ENCODE assay signal across 20 cellular contexts in genomic region chr12:5487076-5487475, GRCh38. TPM values are rescaled to one million over a fixed set of nuclear protein-coding genes. Genes with fewer than 3 reads are reported as not detected.
"Had no signal": no experiment of that assay in that cellular context is flagged by ENCODE, and none has a peak within 500 bp of the region (broad histone marks: within the 10 kb centered on the region; RNA-seq: fewer than 3 reads in every experiment).

No MANE protein-coding gene starts in this region.

- H3K27me3 ChIP-seq: MG63 had no signal

- H3K9ac ChIP-seq: SK-N-SH had no signal

- FAIRE-seq: RCC 7860 had no signal

- H3K4me2 ChIP-seq: SK-N-SH had no signal

- H3K9me3 ChIP-seq: MG63, SK-N-SH had no signal

- H3K27ac ChIP-seq: HL-60, RWPE1 had no signal

- DNase-seq: Karpas-422, KG1, MG63, NCI-H1092, NCI-H1436, NCI-H187, NCI-H2029, NCI-H2081 treated with DMSO at 0.1 percent for 48 hours, NCI-H2171, NCI-H226, NCI-H446, NCI-H510A, NCI-H524 treated with DMSO at 0.1 percent for 48 hours, NCI-H69, NCI-H774, SHP77, SK-N-SH had no signal

- H3K36me3 ChIP-seq: MG63 had no signal

- H3K4me3 ChIP-seq: MG63 had no signal

RNA-seq across cellular contexts. Expression of gene NTF3, which starts 55.2 kb away (rescaled TPM):
- polyA plus RNA-seq: SK-N-SH had no signal
